Comparison of ENCODE assay signal across 17 cellular contexts in genomic region chr17:81288715-81289114, GRCh38.
"Had no signal": no experiment of that assay in that cellular context is flagged by ENCODE, and none has a peak within 500 bp of the region (broad histone marks: within the 10 kb centered on the region; RNA-seq: fewer than 3 reads in every experiment).

No MANE protein-coding gene starts in this region.

- ATAC-seq: activated T-cell treated with anti-CD3 and anti-CD28 coated beads, Interleukin-2, amount 50 U/mL, for 4 hours; esophagus mucosa; left lobe of liver; pancreas; stimulated activated memory B cell treated with anti-CD40 and anti-IgM and Interleukin-4, amounts not matched to agents 10 μg/mL and 1 μg/mL and 100 μg/mL, for 72 hours; WTC11 had no signal

- H3K27ac ChIP-seq: ascending aorta, breast epithelium, neural progenitor cell, pancreas, thyroid gland had no signal

- H3K27ac Mint-ChIP-seq: neural progenitor cell; stimulated activated memory B cell treated with anti-CD40 and anti-IgM and Interleukin-4, amounts not matched to agents 10 μg/mL and 1 μg/mL and 100 μg/mL, for 72 hours; T-helper 1 cell treated with Interleukin-12 subunit alpha and Interleukin-12 subunit beta and Interleukin-4 antibody, amounts not matched to agents 30 μg/mL and 1 μg/mL, for 36 hours; WTC11 had no signal

- H3K36me3 ChIP-seq: breast epithelium, neural progenitor cell had no signal

- H3K9me3 Mint-ChIP-seq: activated T-cell treated with anti-CD3 and anti-CD28 coated beads, Interleukin-2, amount 50 U/mL, for 4 hours; naive B cell; neural progenitor cell; stimulated activated memory B cell treated with anti-CD40 and anti-IgM and Interleukin-4, amounts not matched to agents 10 μg/mL and 1 μg/mL and 100 μg/mL, for 72 hours; T-helper 1 cell treated with Interleukin-12 subunit alpha and Interleukin-12 subunit beta and Interleukin-4 antibody, amounts not matched to agents 30 μg/mL and 1 μg/mL, for 36 hours; WTC11 had no signal

- H3K27me3 Mint-ChIP-seq: naive B cell; stimulated activated memory B cell treated with anti-CD40 and anti-IgM and Interleukin-4, amounts not matched to agents 10 μg/mL and 1 μg/mL and 100 μg/mL, for 72 hours had no signal

- DNase-seq: activated CD4-positive, alpha-beta T cell treated with anti-CD3 and anti-CD28 coated beads, Interleukin-2, amount 50 U/mL, for 1 hour; activated gamma-delta T cell; activated T-cell treated with anti-CD3 and anti-CD28 coated beads, Interleukin-2, amount 50 U/mL, for 4 hours; mammary epithelial cell; naive B cell; stimulated activated CD4-positive, alpha-beta T cell treated with anti-CD3 and anti-CD28 coated beads, Interleukin-12 subunit alpha, Interleukin-12 subunit beta, amount 100 ng/mL, for 4 hours; stimulated activated CD4-positive, alpha-beta T cell treated with anti-CD3 and anti-CD28 coated beads, Interleukin-2, amount 100 ng/mL, for 24 hours; thyroid gland had no signal

- H3K9me3 ChIP-seq: ascending aorta, breast epithelium, pancreas, thyroid gland had no signal

- H3K36me3 Mint-ChIP-seq: naive B cell had no signal

- H3K4me3 Mint-ChIP-seq: activated T-cell treated with anti-CD3 and anti-CD28 coated beads, Interleukin-2, amount 50 U/mL, for 4 hours; neural progenitor cell; stimulated activated memory B cell treated with anti-CD40 and anti-IgM and Interleukin-4, amounts not matched to agents 10 μg/mL and 1 μg/mL and 100 μg/mL, for 72 hours; T-helper 1 cell treated with Interleukin-12 subunit alpha and Interleukin-12 subunit beta and Interleukin-4 antibody, amounts not matched to agents 30 μg/mL and 1 μg/mL, for 36 hours; WTC11 had no signal

- H3K4me3 ChIP-seq: ascending aorta, breast epithelium, neural progenitor cell, pancreas, thyroid gland had no signal
